Comparison of ENCODE assay signal across 9 cellular contexts in the genomic region with DNA sequence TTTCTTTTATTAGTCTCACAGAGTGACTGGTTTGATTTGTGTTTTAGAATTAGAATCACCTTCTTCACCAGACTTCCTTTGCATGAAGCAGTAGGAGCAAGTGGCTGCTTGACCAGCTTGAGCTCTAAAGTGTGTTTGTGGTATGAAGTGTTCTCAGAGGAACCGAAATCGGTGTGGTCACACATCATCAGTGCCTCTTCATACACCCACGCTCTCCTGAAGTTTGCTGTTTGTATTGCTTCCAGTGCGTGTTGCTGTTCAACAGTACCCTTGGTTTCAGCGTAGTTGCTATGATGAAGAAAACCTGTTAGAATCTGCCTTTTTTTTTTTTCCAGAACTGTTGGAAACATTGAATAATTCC.
DNase-seq lines count a peak whose midpoint lies in the region; ATAC-seq, FAIRE-seq and TF ChIP-seq lines count a peak whose summit lies in the region.
"Had no signal": no experiment of that assay in that cellular context is flagged by ENCODE, and none has a peak within 500 bp of the region (broad histone marks: within the 10 kb centered on the region; RNA-seq: fewer than 3 reads in every experiment).

No MANE protein-coding gene starts in this region.

- peaks cover 51% of the 10 kb centered on the region for H3K4me1 Mint-ChIP-seq in memory B cell
- H3K4me1 Mint-ChIP-seq in progenitor cell of endocrine pancreas (ENCODE audit: low read depth) = peaks cover 39% of the 10 kb centered on the region

- no peaks in the 10 kb centered on the region for H3K36me3 Mint-ChIP-seq in memory B cell
- H3K36me3 Mint-ChIP-seq in progenitor cell of endocrine pancreas (ENCODE audit: insufficient read depth) = no peaks in the 10 kb centered on the region

- WGBS in right cardiac atrium = 70% methylated on average over 5 of the region's 5 CpGs

- H3K27ac ChIP-seq in cardiac muscle cell (peak overlapping the region; percentile 85), right cardiac atrium (ENCODE audit: low read length) (no peak overlapping the region)
- H3K27ac ChIP-seq: parathyroid adenoma had no signal

- H3K9me3 Mint-ChIP-seq in memory B cell (no peaks in the 10 kb centered on the region), progenitor cell of endocrine pancreas (ENCODE audit: low read depth) (no peaks in the 10 kb centered on the region)

- H3K4me3 ChIP-seq in cardiac muscle cell = no peak overlapping the region
- H3K4me3 ChIP-seq in right cardiac atrium (ENCODE audit: low read length) = no peak overlapping the region

- H3K27me3 Mint-ChIP-seq in memory B cell (no peaks in the 10 kb centered on the region), progenitor cell of endocrine pancreas (no peaks in the 10 kb centered on the region)

- intact Hi-C loops in right cardiac atrium (cut with DNase I) = no loop called here

- DNase-seq in cardiac muscle cell (ENCODE audit: low read depth in 1 of 2, low spot score in 1 of 2) = peak in 1 of 2 donors; percentile 65
- DNase-seq in right cardiac atrium = no peak
- DNase-seq in activated CD4-positive, alpha-beta T cell treated with anti-CD3 and anti-CD28 coated beads for 4 hours = peak; percentile 45 to 46
- peak; percentile 46 to 74 for DNase-seq in memory B cell (ENCODE audit: low spot score in 2 of 2)
- no peak for DNase-seq in frontal cortex (ENCODE audit: low spot score in 2 of 2)
- DNase-seq in progenitor cell of endocrine pancreas (ENCODE audit: low spot score, unreplicated experiment) = no peak
- no peak for DNase-seq in erythroblast (lab: John Stamatoyannopoulos, UW)

- no peaks in the 10 kb centered on the region for H3K36me3 ChIP-seq in cardiac muscle cell

- H3K27ac Mint-ChIP-seq in memory B cell (peak overlapping the region; percentile 97), progenitor cell of endocrine pancreas (no peak overlapping the region)

- H3K4me3 Mint-ChIP-seq in memory B cell (peak overlapping the region; percentile 67), progenitor cell of endocrine pancreas (ENCODE audit: low read depth) (no peak overlapping the region)

- H3K9me3 ChIP-seq in cardiac muscle cell (ENCODE audit: low read depth) = no peaks in the 10 kb centered on the region
- H3K9me3 ChIP-seq in right cardiac atrium (ENCODE audit: control insufficient read depth, low read length) = no peaks in the 10 kb centered on the region

- H3K4me1 ChIP-seq in cardiac muscle cell (ENCODE audit: low read depth) (peaks cover 60% of the 10 kb centered on the region), right cardiac atrium (ENCODE audit: control insufficient read depth, insufficient read depth, low read length) (peaks cover 3% of the 10 kb centered on the region)

- FAIRE-seq in frontal cortex (lab: Jason Lieb, UNC) = no peak

- TF ChIP-seq CTCF in cardiac muscle cell (IDR thresholded peaks at IDR 0.05; ENCODE audit: low read depth, low read length) (no peak), progenitor cell of endocrine pancreas (IDR thresholded peaks at IDR 0.05; ENCODE audit: unreplicated experiment) (no peak)

- H3K27me3 ChIP-seq in cardiac muscle cell (no peaks in the 10 kb centered on the region), right cardiac atrium (ENCODE audit: control insufficient read depth, insufficient read depth) (no peaks in the 10 kb centered on the region)

- no peak for TF ChIP-seq POLR2A in erythroblast (IDR thresholded peaks at IDR 0.05; ENCODE audit: low read length)

- ATAC-seq in right cardiac atrium (no peak), HG02973 (IDR thresholded peaks at IDR 0.05; ENCODE audit: unreplicated experiment) (peak; percentile 71), memory B cell (ENCODE audit: low read depth) (peak; percentile 81)

Comparison
In these comparisons a context has a peak if more than half of its experiments do, and no peak if none do; other contexts are left out.
1. DNase-seq: peak in activated CD4-positive, alpha-beta T cell treated with anti-CD3 and anti-CD28 coated beads for 4 hours (2 of 2) and memory B cell (2 of 2); none in right cardiac atrium (0 of 3), frontal cortex (0 of 2), progenitor cell of endocrine pancreas (single experiment) and erythroblast (0 of 2).
2. ATAC-seq: peak in HG02973 (single experiment) and memory B cell (single experiment); none in right cardiac atrium (0 of 2).